ENCODE assay signal across 27 cellular contexts in the genomic region with DNA sequence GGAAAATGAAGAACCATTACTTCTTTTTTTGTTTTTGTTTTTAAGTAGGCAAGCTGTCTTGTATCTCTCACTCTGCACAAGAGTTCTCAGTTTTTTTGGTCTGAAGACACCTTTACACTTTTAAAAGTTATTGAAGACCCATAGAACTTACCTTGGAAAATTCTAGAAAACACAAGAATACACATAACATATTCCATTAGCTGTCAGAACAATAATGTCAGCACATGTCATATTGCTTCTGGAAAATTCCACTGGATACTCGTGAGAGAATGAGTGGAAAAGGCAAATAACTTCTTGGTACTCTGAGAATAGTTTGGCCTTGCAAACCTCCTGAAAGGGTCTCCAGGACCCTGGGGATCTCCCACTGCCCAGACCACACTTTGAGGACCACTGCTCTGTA.
"Had no signal": no experiment of that assay in that cellular context is flagged by ENCODE, and none has a peak within 500 bp of the region (broad histone marks: within the 10 kb centered on the region; RNA-seq: fewer than 3 reads in every experiment).

No MANE protein-coding gene starts in this region.

- ATAC-seq: activated CD8-positive, alpha-beta T cell treated with anti-CD3 and anti-CD28 coated beads for 36 hours; effector memory CD8-positive, alpha-beta T cell; foreskin keratinocyte; gastrocnemius medialis; heart left ventricle; T-cell had no signal

- H3K4me3 ChIP-seq: esophagus muscularis mucosa, gastrocnemius medialis, heart left ventricle had no signal

- H3K4me3 Mint-ChIP-seq: activated CD8-positive, alpha-beta T cell treated with anti-CD3 and anti-CD28 coated beads for 36 hours; effector memory CD8-positive, alpha-beta T cell; T-cell; T-helper 1 cell treated with Interleukin-12 subunit alpha and Interleukin-12 subunit beta and Interleukin-4 antibody, amounts not matched to agents 30 μg/mL and 1 μg/mL, for 36 hours had no signal

- H3K9me3 Mint-ChIP-seq: activated CD8-positive, alpha-beta T cell treated with anti-CD3 and anti-CD28 coated beads for 36 hours; effector memory CD8-positive, alpha-beta T cell; T-cell; T-helper 1 cell treated with Interleukin-12 subunit alpha and Interleukin-12 subunit beta and Interleukin-4 antibody, amounts not matched to agents 30 μg/mL and 1 μg/mL, for 36 hours had no signal

- H3K27me3 ChIP-seq: brain microvascular endothelial cell, esophagus muscularis mucosa, foreskin keratinocyte, gastrocnemius medialis, heart left ventricle had no signal

- H3K27me3 Mint-ChIP-seq: activated CD8-positive, alpha-beta T cell treated with anti-CD3 and anti-CD28 coated beads for 36 hours; activated naive CD8-positive, alpha-beta T cell; effector memory CD8-positive, alpha-beta T cell; T-cell had no signal

- H3K9me3 ChIP-seq: esophagus muscularis mucosa, gastrocnemius medialis, heart left ventricle had no signal

- H3K36me3 ChIP-seq: brain microvascular endothelial cell, gastrocnemius medialis had no signal

- DNase-seq: activated CD4-positive, alpha-beta T cell treated with anti-CD3 and anti-CD28 coated beads for 1 hour; activated CD4-positive, alpha-beta T cell treated with anti-CD3 and anti-CD28 coated beads for 48 hours; activated CD4-positive, alpha-beta T cell treated with anti-CD3 and anti-CD28 coated beads, Interleukin-2, amount 50 U/mL, for 1 hour; activated CD4-positive, alpha-beta T cell treated with anti-CD3 and anti-CD28 coated beads, Interleukin-2, amount 50 U/mL, for 48 hours; activated CD8-positive, alpha-beta memory T cell treated with anti-CD3 and anti-CD28 coated beads for 24 hours; activated CD8-positive, alpha-beta T cell treated with anti-CD3 and anti-CD28 coated beads for 36 hours; activated gamma-delta T cell; activated naive CD4-positive, alpha-beta T cell treated with anti-CD3 and anti-CD28 coated beads, Interleukin-2, amount 50 U/mL, for 16 hours; activated naive CD4-positive, alpha-beta T cell treated with Interleukin-2 at 50 U/mL for 16 hours; activated T-cell treated with anti-CD3 and anti-CD28 coated beads, Interleukin-2, amount 50 U/mL, for 48 hours; amniotic stem cell; anterior cingulate cortex; brain microvascular endothelial cell; cortex of kidney; dermis blood vessel endothelial cell; effector CD4-positive, alpha-beta T cell; effector memory CD8-positive, alpha-beta T cell; erythroblast; foreskin keratinocyte; gastrocnemius medialis; glutamatergic neuron; heart left ventricle; T-cell; T-helper 9 cell had no signal

- H3K27ac ChIP-seq: brain microvascular endothelial cell, esophagus muscularis mucosa, foreskin keratinocyte, gastrocnemius medialis, heart left ventricle had no signal

- H3K27ac Mint-ChIP-seq: activated CD8-positive, alpha-beta T cell treated with anti-CD3 and anti-CD28 coated beads for 36 hours; activated naive CD8-positive, alpha-beta T cell; T-cell; T-helper 1 cell treated with Interleukin-12 subunit alpha and Interleukin-12 subunit beta and Interleukin-4 antibody, amounts not matched to agents 30 μg/mL and 1 μg/mL, for 36 hours had no signal
